Comparison of ENCODE assay signal across 21 cellular contexts in genomic region chr5:121251954-121252353, GRCh38.
A peak's percentile ranks its signal among the peaks of the same experiment; 100 is the strongest.
DNase-seq lines count a peak whose midpoint lies in the region; TF ChIP-seq lines count a peak whose summit lies in the region.
"Had no signal": no experiment of that assay in that cellular context is flagged by ENCODE, and none has a peak within 500 bp of the region (broad histone marks: within the 10 kb centered on the region; RNA-seq: fewer than 3 reads in every experiment).

No MANE protein-coding gene starts in this region.

- peak overlapping the region; percentile 8 for H3K4me3 Mint-ChIP-seq in Calu3 (ENCODE audit: low read depth, unreplicated experiment)
- H3K4me3 Mint-ChIP-seq: activated T-helper 1 cell treated with anti-CD3 and anti-CD28 coated beads, Interleukin-12 subunit alpha, Interleukin-12 subunit beta, Interleukin-2, Interleukin-4 antibody, amounts not matched to agents 30 ng/mL and 10 ng/mL and 1 ng/mL, durations not matched to agents 14 hours and 24 hours and 36 hours; CD8-positive, alpha-beta memory T cell had no signal

- H3K9me3 Mint-ChIP-seq in Calu3 (ENCODE audit: low read depth, unreplicated experiment) = peaks cover 8% of the 10 kb centered on the region
- H3K9me3 Mint-ChIP-seq: activated T-helper 1 cell treated with anti-CD3 and anti-CD28 coated beads, Interleukin-12 subunit alpha, Interleukin-12 subunit beta, Interleukin-2, Interleukin-4 antibody, amounts not matched to agents 30 ng/mL and 10 ng/mL and 1 ng/mL, durations not matched to agents 14 hours and 24 hours and 36 hours had no signal

- no TSS peak for BruUV-seq in Calu3 (replicated peaks; lab: Mats Ljungman, UMichigan)

- peak overlapping the region; percentile 39 for H3K27ac ChIP-seq in brain microvascular endothelial cell
- H3K27ac ChIP-seq: gastroesophageal sphincter, HL-60, left lung, right atrium auricular region, upper lobe of left lung had no signal

- peaks cover 5% of the 10 kb centered on the region for H3K36me3 Mint-ChIP-seq in Calu3 (ENCODE audit: insufficient read depth, unreplicated experiment)
- H3K36me3 Mint-ChIP-seq: CD8-positive, alpha-beta memory T cell had no signal

- in situ Hi-C loops in brain microvascular endothelial cell (cut with HindIII; ENCODE audit: low pct_ligation_motif_present, low sequenced_read_pairs) = no loop called here

- H3K27ac Mint-ChIP-seq in Calu3 (ENCODE audit: unreplicated experiment) = peak overlapping the region; percentile 72
- H3K27ac Mint-ChIP-seq: activated T-helper 1 cell treated with anti-CD3 and anti-CD28 coated beads, Interleukin-12 subunit alpha, Interleukin-12 subunit beta, Interleukin-2, Interleukin-4 antibody, amounts not matched to agents 30 ng/mL and 10 ng/mL and 1 ng/mL, durations not matched to agents 14 hours and 24 hours and 36 hours; CD8-positive, alpha-beta memory T cell had no signal

- intact Hi-C loops in Calu3 (cut with micrococcal nuclease; ENCODE audit: unreplicated experiment) (no loop called here), head of caudate nucleus (cut with DNase I) (no loop called here)

- H3K27me3 ChIP-seq in brain microvascular endothelial cell (replicated peaks) = no peaks in the 10 kb centered on the region
- H3K27me3 ChIP-seq: gastroesophageal sphincter, left lung, right atrium auricular region, upper lobe of left lung had no signal

- CTCF ChIA-PET in Calu3 (lab: Charles Lee) = interaction anchor here (0.7 kb wide), 1 partner anchor 1113 kb away, joined by 3 read pairs; no protein-coding TSS in a partner anchor

- peaks cover 30% of the 10 kb centered on the region for H3K4me1 Mint-ChIP-seq in Calu3 (ENCODE audit: low read depth, unreplicated experiment)
- H3K4me1 Mint-ChIP-seq: CD8-positive, alpha-beta memory T cell had no signal

- no peak overlapping the region for H3K4me3 ChIP-seq in brain microvascular endothelial cell (ENCODE audit: low read depth, low read length)
- H3K4me3 ChIP-seq: gastroesophageal sphincter, left lung, right atrium auricular region, upper lobe of left lung had no signal

- TF ChIP-seq CTCF in Calu3 (IDR thresholded peaks at IDR 0.05; ENCODE audit: unreplicated experiment) (no peak), brain microvascular endothelial cell (IDR thresholded peaks at IDR 0.05; ENCODE audit: low read depth, low read length, missing control alignments) (no peak)

- no peaks in the 10 kb centered on the region for H3K27me3 Mint-ChIP-seq in Calu3 (ENCODE audit: unreplicated experiment)
- H3K27me3 Mint-ChIP-seq: CD8-positive, alpha-beta memory T cell had no signal

- H3K36me3 ChIP-seq in brain microvascular endothelial cell (replicated peaks) = no peaks in the 10 kb centered on the region
- H3K36me3 ChIP-seq: gastroesophageal sphincter, left lung, right atrium auricular region, upper lobe of left lung had no signal

- DNase-seq in Calu3 (no peak), NCI-H460 (ENCODE audit: extremely low read depth, low read depth) (peak; percentile 76), brain microvascular endothelial cell (peak; percentile 2), iris pigment epithelial cell (ENCODE audit: low read depth) (peak; percentile 44), NCI-H1105 treated with DMSO at 0.1 percent for 48 hours (lab: John Stamatoyannopoulos, UW) (no peak), head of caudate nucleus (no peak), SIG-M5 treated with dmso at 0.1 percent for 504 hours (lab: John Stamatoyannopoulos, UW; ENCODE audit: unreplicated experiment) (no peak)
- DNase-seq in activated CD4-positive, alpha-beta T cell treated with anti-CD3 and anti-CD28 coated beads for 48 hours = no peak
- DNase-seq: activated CD4-positive, CD25-positive, alpha-beta regulatory T cell treated with anti-CD3 and anti-CD28 coated beads, Interleukin-2, amount 50 U/mL, for 72 hours; CD8-positive, alpha-beta memory T cell; KG1; left lung; NCI-H2081; NCI-H524 treated with DMSO at 0.1 percent for 48 hours; stimulated activated naive CD8-positive, alpha-beta T cell treated with anti-CD3 and anti-CD28 coated beads, Interleukin-15, Interleukin-2, amounts not matched to agents 100 U/mL and 50 U/mL, for 24 hours; T-helper 9 cell; upper lobe of left lung had no signal

Comparison
In these comparisons a context has a peak if more than half of its experiments do, and no peak if none do; other contexts are left out.
1. DNase-seq: peak in NCI-H460 (single experiment), brain microvascular endothelial cell (single experiment) and iris pigment epithelial cell (single experiment); none in Calu3 (single experiment), NCI-H1105 treated with DMSO at 0.1 percent for 48 hours (single experiment), head of caudate nucleus (0 of 42), activated CD4-positive, alpha-beta T cell treated with anti-CD3 and anti-CD28 coated beads for 48 hours (single experiment) and SIG-M5 treated with dmso at 0.1 percent for 504 hours (single experiment).